ENCODE assay signal across 33 cellular contexts in genomic region chr1:215761446-215761845, GRCh38.
"Had no signal": no experiment of that assay in that cellular context is flagged by ENCODE, and none has a peak within 500 bp of the region (broad histone marks: within the 10 kb centered on the region; RNA-seq: fewer than 3 reads in every experiment).

No MANE protein-coding gene starts in this region.

- H3K9me3 ChIP-seq: adrenal gland, body of pancreas, esophagus muscularis mucosa, gastrocnemius medialis, heart left ventricle had no signal

- H3K36me3 ChIP-seq: adrenal gland, esophagus muscularis mucosa, gastrocnemius medialis, heart left ventricle, WERI-Rb-1 had no signal

- H3K4me1 Mint-ChIP-seq: activated B cell treated with CpG ODN at 0.5 μM for 24 hours; activated CD4-positive, alpha-beta T cell treated with anti-CD3 and anti-CD28 coated beads, Interleukin-2, amount 10 ng/mL, durations not matched to agents 24 days and 14 days; activated T-helper 17 cell treated with anti-CD3 and anti-CD28 coated beads, Interleukin-2, amount 50 U/mL, for 72 hours; T-helper 17 cell had no signal

- H3K4me3 Mint-ChIP-seq: activated B cell treated with CpG ODN at 0.5 μM for 24 hours; activated CD4-positive, alpha-beta memory T cell treated with anti-CD3 and anti-CD28 coated beads for 36 hours; activated CD4-positive, alpha-beta T cell treated with anti-CD3 and anti-CD28 coated beads, Interleukin-2, amount 10 ng/mL, durations not matched to agents 24 days and 14 days; activated naive CD8-positive, alpha-beta T cell; activated T-cell treated with anti-CD3 and anti-CD28 coated beads, Interleukin-2, amount 50 U/mL, for 24 hours; activated T-helper 17 cell treated with anti-CD3 and anti-CD28 coated beads, Interleukin-2, amount 50 U/mL, for 72 hours; effector memory CD8-positive, alpha-beta T cell; T-helper 17 cell; T-helper 2 cell treated with Interferon-gamma antibody and Interleukin-4, amounts not matched to agents 5 μg/mL and 100 μg/mL, for 36 hours had no signal

- H3K27ac Mint-ChIP-seq: activated B cell treated with CpG ODN at 0.5 μM for 24 hours; activated CD4-positive, alpha-beta memory T cell treated with anti-CD3 and anti-CD28 coated beads for 36 hours; activated CD4-positive, alpha-beta T cell treated with anti-CD3 and anti-CD28 coated beads, Interleukin-2, amount 10 ng/mL, durations not matched to agents 24 days and 14 days; activated naive CD8-positive, alpha-beta T cell; activated T-cell treated with anti-CD3 and anti-CD28 coated beads, Interleukin-2, amount 50 U/mL, for 24 hours; activated T-helper 17 cell treated with anti-CD3 and anti-CD28 coated beads, Interleukin-2, amount 50 U/mL, for 72 hours; effector memory CD8-positive, alpha-beta T cell; T-helper 17 cell; T-helper 2 cell treated with Interferon-gamma antibody and Interleukin-4, amounts not matched to agents 5 μg/mL and 100 μg/mL, for 36 hours had no signal

- DNase-seq: activated B cell treated with CpG ODN at 0.5 μM for 24 hours; activated CD4-positive, alpha-beta memory T cell treated with anti-CD3 and anti-CD28 coated beads for 36 hours; activated CD4-positive, alpha-beta T cell treated with anti-CD3 and anti-CD28 coated beads, Interleukin-2, amount 10 ng/mL, durations not matched to agents 24 days and 14 days; activated CD8-positive, alpha-beta memory T cell treated with anti-CD3 and anti-CD28 coated beads, Interleukin-2, amount 50 U/mL, for 48 hours; activated effector memory CD4-positive, alpha-beta T cell treated with Interleukin-2 at 50 U/mL for 16 hours; activated gamma-delta T cell treated with Interleukin-2 at 50 U/mL for 16 hours; activated naive CD4-positive, alpha-beta T cell treated with anti-CD3 and anti-CD28 coated beads, Interleukin-2, amount 50 U/mL, for 16 hours; activated naive CD4-positive, alpha-beta T cell treated with Interleukin-2 at 50 U/mL for 16 hours; activated T-cell treated with anti-CD3 and anti-CD28 coated beads for 4 hours; activated T-cell treated with anti-CD3 and anti-CD28 coated beads, Interleukin-2, amount 50 U/mL, for 24 hours; adrenal gland; amygdala; aorta; body of pancreas; caudate nucleus; cortex of kidney; dermis blood vessel endothelial cell; effector CD4-positive, alpha-beta T cell; effector memory CD8-positive, alpha-beta T cell; erythroblast; foreskin keratinocyte; gastrocnemius medialis; glutamatergic neuron; heart left ventricle; T-helper 1 cell; T-helper 17 cell; T1000; WERI-Rb-1 had no signal

- H3K9me3 Mint-ChIP-seq: activated CD4-positive, alpha-beta T cell treated with anti-CD3 and anti-CD28 coated beads, Interleukin-2, amount 10 ng/mL, durations not matched to agents 24 days and 14 days had no signal

- H3K4me1 ChIP-seq: adrenal gland, body of pancreas, esophagus muscularis mucosa, foreskin keratinocyte, gastrocnemius medialis, heart left ventricle had no signal

- H3K4me3 ChIP-seq: adrenal gland, body of pancreas, esophagus muscularis mucosa, gastrocnemius medialis, heart left ventricle had no signal

- H3K27ac ChIP-seq: adrenal gland, body of pancreas, esophagus muscularis mucosa, foreskin keratinocyte, gastrocnemius medialis, heart left ventricle, WERI-Rb-1 had no signal

- H3K27me3 Mint-ChIP-seq: activated B cell treated with CpG ODN at 0.5 μM for 24 hours; activated CD4-positive, alpha-beta memory T cell treated with anti-CD3 and anti-CD28 coated beads for 36 hours; activated CD4-positive, alpha-beta T cell treated with anti-CD3 and anti-CD28 coated beads, Interleukin-2, amount 10 ng/mL, durations not matched to agents 24 days and 14 days; activated naive CD8-positive, alpha-beta T cell; activated T-cell treated with anti-CD3 and anti-CD28 coated beads, Interleukin-2, amount 50 U/mL, for 24 hours; activated T-helper 17 cell treated with anti-CD3 and anti-CD28 coated beads, Interleukin-2, amount 50 U/mL, for 72 hours; effector memory CD8-positive, alpha-beta T cell; T-helper 17 cell had no signal

- H3K36me3 Mint-ChIP-seq: activated CD4-positive, alpha-beta memory T cell treated with anti-CD3 and anti-CD28 coated beads for 36 hours; activated naive CD8-positive, alpha-beta T cell had no signal

- ATAC-seq: activated CD4-positive, CD25-positive, alpha-beta regulatory T cell treated with anti-CD3 and anti-CD28 coated beads, Interleukin-2, amount 50 U/mL, for 24 hours; activated T-helper 17 cell treated with anti-CD3 and anti-CD28 coated beads, Interleukin-2, amount 50 U/mL, for 72 hours; body of pancreas; effector memory CD8-positive, alpha-beta T cell; foreskin keratinocyte; gastrocnemius medialis; heart left ventricle; T-helper 17 cell had no signal

- H3K27me3 ChIP-seq: adrenal gland, body of pancreas, esophagus muscularis mucosa, gastrocnemius medialis, heart left ventricle had no signal
